In genomic region chr18:49648811-49649210, GRCh38 we compare ENCODE assay signal across 17 cellular contexts.
DNase-seq lines count a peak whose midpoint lies in the region; TF ChIP-seq lines count a peak whose summit lies in the region.
"Had no signal": no experiment of that assay in that cellular context is flagged by ENCODE, and none has a peak within 500 bp of the region (broad histone marks: within the 10 kb centered on the region; RNA-seq: fewer than 3 reads in every experiment).

No MANE protein-coding gene starts in this region.

- no peaks in the 10 kb centered on the region for H3K9me2 ChIP-seq in PC-9 (ENCODE audit: insufficient read depth)

- H3K79me2 ChIP-seq in PC-9 (ENCODE audit: low read depth) = no peaks in the 10 kb centered on the region

- POLR2A ChIA-PET in PC-9 (lab: Charles Lee; ENCODE audit: unreplicated experiment) = no interaction called here

- no peaks in the 10 kb centered on the region for H4K20me1 ChIP-seq in PC-9 (ENCODE audit: insufficient read depth)

- H3K36me3 ChIP-seq in PC-9 (ENCODE audit: low read depth) (no peaks in the 10 kb centered on the region), spleen (no peaks in the 10 kb centered on the region)
- H3K36me3 ChIP-seq: heart left ventricle, left lung had no signal

- H3K9me3 ChIP-seq in PC-9 (ENCODE audit: insufficient read depth, low read depth) (no peaks in the 10 kb centered on the region), spleen (no peaks in the 10 kb centered on the region)
- H3K9me3 ChIP-seq: heart left ventricle, left lung had no signal

- no peaks in the 10 kb centered on the region for H3F3A ChIP-seq in PC-9 (ENCODE audit: insufficient read depth, low read depth)

- no peak overlapping the region for H3K4me3 ChIP-seq in PC-9
- H3K4me3 ChIP-seq in fibroblast of villous mesenchyme (ENCODE audit: low read depth, low read length) = no peak overlapping the region
- no peak overlapping the region for H3K4me3 ChIP-seq in spleen
- H3K4me3 ChIP-seq: heart left ventricle, left lung, smooth muscle cell had no signal

- DNase-seq in DMS53 (lab: John Stamatoyannopoulos, UW) (peak; percentile 57), DMS53 treated with DMSO at 0.1 percent for 48 hours (lab: John Stamatoyannopoulos, UW; ENCODE audit: unreplicated experiment) (no peak), PC-9 (no peak), fibroblast of villous mesenchyme (ENCODE audit: low read depth) (no peak), spleen (peak; percentile 6), erythroblast (lab: John Stamatoyannopoulos, UW) (no peak), middle frontal gyrus (ENCODE audit: extremely low spot score, low spot score) (no peak), SIG-M5 (lab: John Stamatoyannopoulos, UW) (no peak)
- DNase-seq: activated CD4-positive, alpha-beta T cell treated with anti-CD3 and anti-CD28 coated beads, Interleukin-2, amount 50 U/mL, for 48 hours; CD8-positive, alpha-beta memory T cell; effector CD8-positive, alpha-beta T cell; left lung; NCI-H1417; NCI-H510A treated with DMSO at 0.1 percent for 48 hours; substantia nigra had no signal

- intact Hi-C loops in PC-9 (cut with micrococcal nuclease; ENCODE audit: unreplicated experiment) (no loop called here), spleen (cut with DNase I; ENCODE audit: low total_unique reads) (no loop called here)

- H3K27ac ChIP-seq in PC-9 = no peak overlapping the region
- no peak overlapping the region for H3K27ac ChIP-seq in spleen
- H3K27ac ChIP-seq: left lung had no signal

- H3K27me3 ChIP-seq in PC-9 (ENCODE audit: insufficient read depth, low read depth) = no peaks in the 10 kb centered on the region
- H3K27me3 ChIP-seq in spleen (replicated peaks in 1 of 7) = peaks cover 0 to 4% (median 0%) of the 10 kb centered on the region in 7 donors
- H3K27me3 ChIP-seq: heart left ventricle, left lung had no signal

- BruUV-seq in PC-9 (replicated peaks; lab: Mats Ljungman, UMichigan) = no TSS peak

- no peak overlapping the region for H2AFZ ChIP-seq in PC-9

- TF ChIP-seq POLR2A in spleen (IDR thresholded peaks at IDR 0.05) = no peak
- TF ChIP-seq POLR2A in erythroblast (IDR thresholded peaks at IDR 0.05; ENCODE audit: low read length) = no peak

- TF ChIP-seq CTCF in PC-9 (conservative IDR thresholded peaks at IDR 0.05) (peak; percentile 31; the same call in 1 of the 2 replicates), fibroblast of villous mesenchyme (IDR thresholded peaks at IDR 0.05; ENCODE audit: insufficient read depth, low read depth, low read length) (peak; percentile 7), spleen (IDR thresholded peaks at IDR 0.05 in 8 of 11, conservative IDR thresholded peaks at IDR 0.05 in 3 of 11) (no peak)

- WGBS in spleen, 5 donors = 82 to 97% (median 91%) methylated on average over 3 of the region's 3 CpGs

- peaks cover 7% of the 10 kb centered on the region for H3K4me1 ChIP-seq in PC-9 (replicated peaks; ENCODE audit: insufficient read depth)
- H3K4me1 ChIP-seq in spleen = peaks cover 0 to 8% (median 0%) of the 10 kb centered on the region in 6 donors

- CTCF ChIA-PET in PC-9 (lab: Charles Lee) = interaction anchor here (0.6 to 0.7 kb wide), 4 partner anchors 11 to 138 kb away, joined by 3 to 6 read pairs (median 4); no protein-coding TSS in a partner anchor

- no peak overlapping the region for H3K4me2 ChIP-seq in PC-9

Comparison
In these comparisons a context has a peak if more than half of its experiments do, and no peak if none do; other contexts are left out.
1. DNase-seq: peak in DMS53 (single experiment) and spleen (single experiment); none in DMS53 treated with DMSO at 0.1 percent for 48 hours (single experiment), PC-9 (0 of 2), fibroblast of villous mesenchyme (single experiment), erythroblast (0 of 2), middle frontal gyrus (single experiment) and SIG-M5 (single experiment).
2. CTCF ChIP-seq: peak in PC-9 (single experiment) and fibroblast of villous mesenchyme (single experiment); none in spleen (0 of 11).